ENCODE assay signal across 14 cellular contexts in the genomic region with DNA sequence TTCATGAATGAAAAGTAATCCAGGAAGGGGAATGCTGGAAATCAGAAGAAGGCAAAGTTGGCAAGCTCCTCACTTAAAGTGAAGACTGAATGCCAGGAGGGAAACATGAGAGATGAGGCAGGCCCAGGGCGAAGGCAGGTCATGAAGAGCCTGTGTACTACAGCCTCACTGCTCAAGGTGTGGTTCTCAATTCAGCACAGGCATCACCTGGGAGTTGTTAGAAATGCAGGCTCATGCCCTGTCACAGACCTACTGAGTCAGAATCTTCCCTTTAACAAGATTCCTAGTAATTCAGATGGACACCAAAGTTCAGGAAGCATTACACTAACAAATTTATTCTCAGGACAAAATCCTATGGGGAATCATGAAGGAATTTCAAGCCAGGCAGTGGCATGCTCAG. TPM values are rescaled to one million over a fixed set of nuclear protein-coding genes. Genes with fewer than 3 reads are reported as not detected.
DNase-seq lines count a peak whose midpoint lies in the region; ATAC-seq, FAIRE-seq and TF ChIP-seq lines count a peak whose summit lies in the region.
"Had no signal": no experiment of that assay in that cellular context is flagged by ENCODE, and none has a peak within 500 bp of the region (broad histone marks: within the 10 kb centered on the region; RNA-seq: fewer than 3 reads in every experiment).

No MANE protein-coding gene starts in this region.

- in situ Hi-C loops in HepG2 (cut with HindIII; ENCODE audit: extremely low pct_ligation_motif_present, low pct_unique_long_range_greater_than_20kb): no loop called here

- no peak for TF ChIP-seq RAD21 in HepG2 (CRISPR knock-in tag; IDR thresholded peaks at IDR 0.05)

- H3K27ac ChIP-seq in foreskin keratinocyte (peak overlapping the region; percentile 22), HepG2 (ENCODE audit: extremely low read length, insufficient read depth, low read length) (no peak overlapping the region)
- H3K27ac ChIP-seq: BLaER1 treated with 17β-estradiol and CSF1 and Interleukin-3, amounts not matched to agents 10 nM and 100 nM; HL-60 had no signal

- intact Hi-C loops in HepG2 (cut with micrococcal nuclease; ENCODE audit: unreplicated experiment): no loop called here

- 50% methylated on average over 1 of the region's 1 CpG for WGBS in HepG2 (ENCODE audit: low lambda C conversion rate)

- H3K4me2 ChIP-seq in HepG2 (ENCODE audit: low read depth, low read length): no peak overlapping the region
- H3K4me2 ChIP-seq: BLaER1 treated with 17β-estradiol and CSF1 and Interleukin-3, amounts not matched to agents 10 nM and 100 nM had no signal

- H3K27me3 ChIP-seq in bronchial epithelial cell (ENCODE audit: control insufficient read depth, insufficient read depth, low read length): no peaks in the 10 kb centered on the region
- no peaks in the 10 kb centered on the region for H3K27me3 ChIP-seq in foreskin keratinocyte
- H3K27me3 ChIP-seq in HepG2 (ENCODE audit: control insufficient read depth in 1 of 2, insufficient read depth in 2 of 2, low read length in 2 of 2): no peaks in the 10 kb centered on the region; a peak in 2 of 5 replicates
- H3K27me3 ChIP-seq: BLaER1 treated with 17β-estradiol and CSF1 and Interleukin-3, amounts not matched to agents 10 nM and 100 nM had no signal

- H2AFZ ChIP-seq in HepG2 (ENCODE audit: low read length): no peak overlapping the region

- no peak for TF ChIP-seq EP300 in HepG2 (IDR thresholded peaks at IDR 0.05; ENCODE audit: low read depth in 2 of 2, low read length in 2 of 2)
- TF ChIP-seq EP300 in HepG2 (CRISPR knock-in tag; IDR thresholded peaks at IDR 0.05; ENCODE audit: borderline replicate concordance): no peak

- no peaks in the 10 kb centered on the region for H3K79me2 ChIP-seq in HepG2 (ENCODE audit: insufficient read depth, low read length)

- no peaks in the 10 kb centered on the region for H4K20me1 ChIP-seq in HepG2 (ENCODE audit: insufficient read depth, low read length)

- POLR2A ChIA-PET in HepG2 (lab: Yijun Ruan, JAX): no interaction called here

- peaks cover 15% of the 10 kb centered on the region for H3K4me1 ChIP-seq in foreskin keratinocyte
- no peaks in the 10 kb centered on the region for H3K4me1 ChIP-seq in HepG2 (ENCODE audit: insufficient read depth, low read length)

- ATAC-seq in foreskin keratinocyte: peak; percentile 81
- ATAC-seq in HepG2: no peak
- ATAC-seq: CD8-positive, alpha-beta T cell; GM12878 had no signal

- TF ChIP-seq POLR2A in HepG2 (IDR thresholded peaks at IDR 0.05; ENCODE audit: insufficient read depth in 1 of 2, low read depth in 2 of 2, low read length in 2 of 2): no peak

- no TSS peak for BruUV-seq in HepG2 (replicated peaks; lab: Mats Ljungman, UMichigan)

- TF ChIP-seq CTCF in bronchial epithelial cell (IDR thresholded peaks at IDR 0.05; ENCODE audit: insufficient read depth, low read length, severe bottlenecking) (no peak), foreskin keratinocyte (conservative IDR thresholded peaks at IDR 0.05) (no peak), HepG2 (CRISPR knock-in tag; IDR thresholded peaks at IDR 0.05) (no peak)

- H3K4me3 ChIP-seq in bronchial epithelial cell (ENCODE audit: low read depth, low read length) (no peak overlapping the region), HepG2 (replicated peaks in 1 of 3; ENCODE audit: insufficient read depth in 1 of 3, low read depth in 2 of 3, low read length in 3 of 3) (no peak overlapping the region)
- H3K4me3 ChIP-seq: BLaER1 treated with 17β-estradiol and CSF1 and Interleukin-3, amounts not matched to agents 10 nM and 100 nM; GM12878; HAP-1 had no signal

- FAIRE-seq in bronchial epithelial cell (lab: Jason Lieb, UNC) (no peak), HepG2 (lab: Jason Lieb, UNC) (no peak)
- FAIRE-seq: GM12878 had no signal

- DNase-seq in RPMI8226 (peak; percentile 36), bronchial epithelial cell (ENCODE audit: low read depth) (peak; percentile 85), foreskin keratinocyte (peak in 1 of 2 donors; percentile 80), NOMO-1 treated with DMSO at 0.1 percent for 48 hours (lab: John Stamatoyannopoulos, UW; ENCODE audit: unreplicated experiment) (no peak), HepG2 (ENCODE audit: low spot score) (no peak)
- DNase-seq in stimulated activated CD4-positive, alpha-beta T cell treated with anti-CD3 and anti-CD28 coated beads, Interleukin-4, amount 100 ng/mL, for 1 hour: no peak
- DNase-seq: Calu3; CD8-positive, alpha-beta T cell; DMS79 treated with DMSO at 0.1 percent for 48 hours; IMR-90 had no signal

- no peaks in the 10 kb centered on the region for H3K9me3 ChIP-seq in HepG2 (ENCODE audit: low read length)
- H3K9me3 ChIP-seq: BLaER1 treated with 17β-estradiol and CSF1 and Interleukin-3, amounts not matched to agents 10 nM and 100 nM; HAP-1 had no signal

- H3K36me3 ChIP-seq in bronchial epithelial cell (ENCODE audit: control insufficient read depth, insufficient read depth, low read length): no peaks in the 10 kb centered on the region
- no peaks in the 10 kb centered on the region for H3K36me3 ChIP-seq in HepG2 (replicated peaks in 1 of 2; ENCODE audit: control insufficient read depth in 1 of 2, insufficient read depth in 2 of 2, low read length in 2 of 2)
- H3K36me3 ChIP-seq: BLaER1 treated with 17β-estradiol and CSF1 and Interleukin-3, amounts not matched to agents 10 nM and 100 nM; HAP-1 had no signal

- CTCF ChIA-PET in HepG2 (lab: Yijun Ruan, JAX; ENCODE audit: low intra/inter-chr PET ratio, low total read pairs): no interaction called here

- no peak overlapping the region for H3K9ac ChIP-seq in HepG2 (ENCODE audit: insufficient read depth, low read depth, low read length)
- H3K9ac ChIP-seq: BLaER1 treated with 17β-estradiol and CSF1 and Interleukin-3, amounts not matched to agents 10 nM and 100 nM had no signal

TF ChIP-seq in HepG2, 621 proteins besides CTCF, POLR2A, EP300 and RAD21 (continues in another document):
- TF ChIP-seq HNF4A (CRISPR knock-in tag; IDR thresholded peaks at IDR 0.05) (no peak), SIX4 (CRISPR knock-in tag; IDR thresholded peaks at IDR 0.05) (no peak), MAFG (CRISPR knock-in tag; IDR thresholded peaks at IDR 0.05) (no peak), ZNF124 (CRISPR knock-in tag; IDR thresholded peaks at IDR 0.05) (no peak), NFIC (IDR thresholded peaks at IDR 0.05; ENCODE audit: low read length) (no peak), MAFK (conservative IDR thresholded peaks at IDR 0.05 in 1 of 2, IDR thresholded peaks at IDR 0.05 in 1 of 2; ENCODE audit: low read length in 2 of 2) (no peak)

RNA-seq across cellular contexts. Expression of a gene that starts 14.2 kb away (rescaled TPM):
- 29.5 and 51.1 TPM in 2 replicates for total RNA-seq in bronchial epithelial cell
- 42.9 and 51.4 TPM in 2 replicates for total RNA-seq in foreskin keratinocyte
- polyA plus RNA-seq in foreskin keratinocyte: 7.5 and 7.7 TPM in 2 replicates
- total RNA-seq in HepG2 (2016; rRNA removed; fragmentation: Illumina TruSeq; extraction: Trizol): 4.8 and 9.4 TPM in 2 replicates
- total RNA-seq in HepG2 (2016; cell fraction: cytosol; rRNA removed; fragmentation: Illumina TruSeq; extraction: Trizol; ENCODE audit: low read depth): 0.91 and 1.9 TPM in 2 replicates
- 4.2 and 6.7 TPM in 2 replicates for total RNA-seq in HepG2 (2016; cell fraction: insoluble cytoplasmic fraction; rRNA removed; fragmentation: Illumina TruSeq; extraction: Trizol)
- 3.0 and 3.6 TPM in 2 replicates for total RNA-seq in HepG2 (2016; cell fraction: membrane; rRNA removed; fragmentation: Illumina TruSeq; extraction: Trizol)
- total RNA-seq in HepG2 (2016; cell fraction: nucleus; rRNA removed; fragmentation: Illumina TruSeq; extraction: Trizol): 4.6 and 5.9 TPM in 2 replicates
- 2.7 and 2.8 TPM in 2 replicates for polyA plus RNA-seq in HepG2 (2011; rRNA removed)
- 2.1 and 2.8 TPM in 2 replicates for polyA plus RNA-seq in HepG2 (2011; cell fraction: cytosol; rRNA removed)
- 2.8 and 3.8 TPM in 2 replicates for polyA plus RNA-seq in HepG2 (2011; cell fraction: nucleus; rRNA removed)
- 1.3 and 1.5 TPM in 2 replicates for polyA plus RNA-seq in HepG2 (2012)
- polyA plus RNA-seq in HepG2 (2016; cell fraction: cytosol; fragmentation: Illumina TruSeq; extraction: Trizol; ENCODE audit: low read depth): 0.27 and 0.34 TPM in 2 replicates
- polyA plus RNA-seq in HepG2 (2016; cell fraction: insoluble cytoplasmic fraction; fragmentation: Illumina TruSeq; extraction: Trizol; ENCODE audit: low read depth): 3.4 and 4.6 TPM in 2 replicates
- polyA plus RNA-seq in HepG2 (2016; cell fraction: membrane; fragmentation: Illumina TruSeq; extraction: Trizol; ENCODE audit: low read depth): 0.93 and 1.1 TPM in 2 replicates
- 4.0 and 5.1 TPM in 2 replicates for polyA plus RNA-seq in HepG2 (2016; cell fraction: nucleus; fragmentation: Illumina TruSeq; extraction: Trizol; ENCODE audit: insufficient read depth, low read depth)
- polyA minus RNA-seq in HepG2 (2011; rRNA and poly(A)+ RNA removed; ENCODE audit: low replicate concordance): 9.6 and 27.2 TPM in 2 replicates
- polyA minus RNA-seq in HepG2 (2011; cell fraction: cytosol; rRNA and poly(A)+ RNA removed): 2.6 and 5.5 TPM in 2 replicates
- polyA minus RNA-seq in HepG2 (2011; cell fraction: nucleus; rRNA and poly(A)+ RNA removed): 5.7 and 8.0 TPM in 2 replicates

RNA-seq across cellular contexts. Expression of a gene that starts 54.3 kb away (rescaled TPM):
- total RNA-seq in bronchial epithelial cell (116 and 150 TPM in 2 replicates), foreskin keratinocyte (117 and 120 TPM in 2 replicates), HepG2 (2016; rRNA removed; fragmentation: Illumina TruSeq; extraction: Trizol) (123 and 213 TPM in 2 replicates)
- polyA plus RNA-seq in foreskin keratinocyte (37.2 and 43.6 TPM in 2 replicates), HepG2 (2011; rRNA removed) (52.9 and 70.8 TPM in 2 replicates)
- 48.6 and 51.6 TPM in 2 replicates for total RNA-seq in HepG2 (2016; cell fraction: cytosol; rRNA removed; fragmentation: Illumina TruSeq; extraction: Trizol; ENCODE audit: low read depth)
- total RNA-seq in HepG2 (2016; cell fraction: insoluble cytoplasmic fraction; rRNA removed; fragmentation: Illumina TruSeq; extraction: Trizol): 118 and 236 TPM in 2 replicates
- total RNA-seq in HepG2 (2016; cell fraction: membrane; rRNA removed; fragmentation: Illumina TruSeq; extraction: Trizol): 139 and 157 TPM in 2 replicates
- total RNA-seq in HepG2 (2016; cell fraction: nucleus; rRNA removed; fragmentation: Illumina TruSeq; extraction: Trizol): 60.2 and 70.4 TPM in 2 replicates
- polyA plus RNA-seq in HepG2 (2011; cell fraction: cytosol; rRNA removed): 23.7 and 50.4 TPM in 2 replicates
- 8.8 and 16.4 TPM in 2 replicates for polyA plus RNA-seq in HepG2 (2011; cell fraction: nucleus; rRNA removed)
- polyA plus RNA-seq in HepG2 (2012): 48.0 and 60.4 TPM in 2 replicates
- polyA plus RNA-seq in HepG2 (2016; cell fraction: cytosol; fragmentation: Illumina TruSeq; extraction: Trizol; ENCODE audit: low read depth): 47.2 and 48.8 TPM in 2 replicates
- 150 and 158 TPM in 2 replicates for polyA plus RNA-seq in HepG2 (2016; cell fraction: insoluble cytoplasmic fraction; fragmentation: Illumina TruSeq; extraction: Trizol; ENCODE audit: low read depth)
- polyA plus RNA-seq in HepG2 (2016; cell fraction: membrane; fragmentation: Illumina TruSeq; extraction: Trizol; ENCODE audit: low read depth): 82.4 and 95.9 TPM in 2 replicates
- 65.7 and 70.7 TPM in 2 replicates for polyA plus RNA-seq in HepG2 (2016; cell fraction: nucleus; fragmentation: Illumina TruSeq; extraction: Trizol; ENCODE audit: insufficient read depth, low read depth)
- polyA minus RNA-seq in HepG2 (2011; rRNA and poly(A)+ RNA removed; ENCODE audit: low replicate concordance): 44.0 and 58.4 TPM in 2 replicates
- polyA minus RNA-seq in HepG2 (2011; cell fraction: cytosol; rRNA and poly(A)+ RNA removed): 55.9 and 73.0 TPM in 2 replicates
- polyA minus RNA-seq in HepG2 (2011; cell fraction: nucleus; rRNA and poly(A)+ RNA removed): 42.1 and 61.3 TPM in 2 replicates

Comparison
In these comparisons a context has a peak if more than half of its experiments do, and no peak if none do; other contexts are left out.
1. DNase-seq: peak in RPMI8226 (single experiment) and bronchial epithelial cell (single experiment); none in NOMO-1 treated with DMSO at 0.1 percent for 48 hours (single experiment), stimulated activated CD4-positive, alpha-beta T cell treated with anti-CD3 and anti-CD28 coated beads, Interleukin-4, amount 100 ng/mL, for 1 hour (single experiment) and HepG2 (single experiment).